24 cellular contexts compared by ENCODE assay signal in the genomic region with DNA sequence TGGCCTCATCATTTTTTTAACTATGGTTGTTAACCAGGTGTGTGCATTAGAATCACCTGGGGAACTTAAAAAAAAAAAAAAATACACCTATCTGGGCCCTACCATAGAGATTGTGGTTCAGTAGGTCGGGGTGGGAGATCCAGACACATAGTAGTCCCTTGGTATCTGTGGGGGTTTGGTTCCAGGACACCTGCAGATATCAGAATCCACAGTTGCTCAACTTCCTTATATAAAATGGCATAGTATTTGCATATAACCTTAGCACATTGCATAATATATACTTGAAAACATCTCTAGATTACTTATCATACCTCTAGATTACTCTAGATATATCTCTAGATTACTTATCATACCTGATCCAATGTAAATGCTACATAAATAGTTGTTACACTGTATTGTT. TPM values are rescaled to one million over a fixed set of nuclear protein-coding genes. Genes with fewer than 3 reads are reported as not detected.
A peak's percentile ranks its signal among the peaks of the same experiment; 100 is the strongest.
DNase-seq lines count a peak whose midpoint lies in the region; TF ChIP-seq lines count a peak whose summit lies in the region.
"Had no signal": no experiment of that assay in that cellular context is flagged by ENCODE, and none has a peak within 500 bp of the region (broad histone marks: within the 10 kb centered on the region; RNA-seq: fewer than 3 reads in every experiment).

No MANE protein-coding gene starts in this region.

- POLR2A ChIA-PET in RWPE1 (lab: Yijun Ruan, JAX; ENCODE audit: low non-redundant PET), result no interaction called here

- H2AK5ac ChIP-seq in mesenchymal stem cell (ENCODE audit: low read length, severe bottlenecking), result no peak overlapping the region

- WGBS in mesenchymal stem cell, result no CpG with 5 or more reads among the region's 1 CpG
- 43 to 56% methylated on average over 1 of the region's 1 CpG for WGBS in transverse colon (ENCODE audit: low coverage in 1 of 2), 2 donors

- H2BK120ac ChIP-seq in mesenchymal stem cell (ENCODE audit: low read depth, low read length), result no peak overlapping the region

- no peak overlapping the region for H3K4me2 ChIP-seq in mesenchymal stem cell (ENCODE audit: low read length, poor library complexity, severe bottlenecking)
- H3K4me2 ChIP-seq: smooth muscle cell had no signal

- H3K36me3 Mint-ChIP-seq in Calu3 (ENCODE audit: insufficient read depth, unreplicated experiment), result peaks cover 68% of the 10 kb centered on the region

- H3K23ac ChIP-seq in mesenchymal stem cell (ENCODE audit: low read length in 2 of 2), result no peak overlapping the region

- no peak for TF ChIP-seq EP300 in transverse colon (IDR thresholded peaks at IDR 0.05; ENCODE audit: low read depth)

- H3K27ac ChIP-seq in RWPE1 (peak overlapping the region; percentile 26), mesenchymal stem cell (ENCODE audit: low read length, poor library complexity, severe bottlenecking) (no peak overlapping the region), transverse colon (peak overlapping the region; percentile 61 to 79 (median 74))
- H3K27ac ChIP-seq: breast epithelium had no signal

- CTCF ChIA-PET in Calu3 (lab: Charles Lee) (no interaction called here), RWPE1 (lab: Yijun Ruan, JAX) (no interaction called here)

- H3K14ac ChIP-seq in mesenchymal stem cell (ENCODE audit: low read length in 2 of 2), result no peak overlapping the region

- BruUV-seq in Calu3 (replicated peaks; lab: Mats Ljungman, UMichigan), result no TSS peak

- H3K4me3 ChIP-seq in mesenchymal stem cell (ENCODE audit: insufficient read depth in 1 of 2, low read depth in 1 of 2, low read length in 2 of 2) (no peak overlapping the region), transverse colon (no peak overlapping the region)
- H3K4me3 ChIP-seq: breast epithelium, colonic mucosa, lung, smooth muscle cell had no signal

- H3K27ac Mint-ChIP-seq in Calu3 (ENCODE audit: unreplicated experiment), result peak overlapping the region; percentile 59

- no peaks in the 10 kb centered on the region for H3K9me3 Mint-ChIP-seq in Calu3 (ENCODE audit: low read depth, unreplicated experiment)
- H3K9me3 Mint-ChIP-seq: activated CD4-positive, alpha-beta T cell treated with anti-CD3 and anti-CD28 coated beads, Interleukin-2, amount 10 ng/mL, durations not matched to agents 24 days and 14 days; HFFc6; stimulated activated effector memory CD8-positive, alpha-beta T cell treated with anti-CD3 and anti-CD28 coated beads, Interleukin-12 subunit alpha, Interleukin-12 subunit beta, amount 100 ng/mL, for 72 hours had no signal

- H3K4me1 ChIP-seq in mesenchymal stem cell (ENCODE audit: control insufficient read depth, insufficient read depth, low read depth, low read length) (peaks cover 14% of the 10 kb centered on the region), transverse colon (peaks cover 29 to 90% (median 69%) of the 10 kb centered on the region in 4 donors)

- H3K27me3 ChIP-seq in mesenchymal stem cell (ENCODE audit: control insufficient read depth in 1 of 2, insufficient read depth in 1 of 2, low read length in 2 of 2) (no peaks in the 10 kb centered on the region), transverse colon (no peaks in the 10 kb centered on the region)
- H3K27me3 ChIP-seq: breast epithelium, colonic mucosa had no signal

- no peak overlapping the region for H4K91ac ChIP-seq in mesenchymal stem cell (ENCODE audit: low read length)

- peak overlapping the region; percentile 2 for H2BK5ac ChIP-seq in mesenchymal stem cell (ENCODE audit: low read depth, low read length, poor library complexity, severe bottlenecking)

- no peak overlapping the region for H3K9ac ChIP-seq in mesenchymal stem cell (ENCODE audit: low read length)

- H3K79me1 ChIP-seq in mesenchymal stem cell (replicated peaks; ENCODE audit: low read length, poor library complexity, severe bottlenecking), result no peaks in the 10 kb centered on the region

- peaks cover 69% of the 10 kb centered on the region for H3K4me1 Mint-ChIP-seq in Calu3 (ENCODE audit: low read depth, unreplicated experiment)

- H3K9me3 ChIP-seq in mesenchymal stem cell (ENCODE audit: control insufficient read depth, low read length) (no peaks in the 10 kb centered on the region), transverse colon (no peaks in the 10 kb centered on the region)
- H3K9me3 ChIP-seq: breast epithelium, colonic mucosa had no signal

- intact Hi-C loops in Calu3 (cut with micrococcal nuclease; ENCODE audit: unreplicated experiment), result no loop called here
- intact Hi-C loops in transverse colon (cut with DNase I; ENCODE audit: low total_unique reads), result no loop called here

- TF ChIP-seq POLR2A in transverse colon (IDR thresholded peaks at IDR 0.05), result no peak

- H3K4ac ChIP-seq in mesenchymal stem cell (ENCODE audit: low read depth in 1 of 2, low read length in 2 of 2), result no peak overlapping the region

- no peak for TF ChIP-seq CTCF in Calu3 (IDR thresholded peaks at IDR 0.05; ENCODE audit: unreplicated experiment)
- TF ChIP-seq CTCF in RWPE1 (conservative IDR thresholded peaks at IDR 0.05; ENCODE audit: low read depth), result no peak
- no peak for TF ChIP-seq CTCF in transverse colon (IDR thresholded peaks at IDR 0.05)

- no peak overlapping the region for H3K4me3 Mint-ChIP-seq in Calu3 (ENCODE audit: low read depth, unreplicated experiment)
- H3K4me3 Mint-ChIP-seq: activated CD8-positive, alpha-beta memory T cell treated with anti-CD3 and anti-CD28 coated beads, Interleukin-2, amount 10 ng/mL, durations not matched to agents 7 days and 5 days; HFFc6 had no signal

- H3K18ac ChIP-seq in mesenchymal stem cell (ENCODE audit: low read depth in 1 of 2, low read length in 2 of 2), result no peak overlapping the region

- H2AFZ ChIP-seq in mesenchymal stem cell (ENCODE audit: low read depth, low read length), result no peak overlapping the region

- no peak overlapping the region for H4K8ac ChIP-seq in mesenchymal stem cell (ENCODE audit: low read length)

- H3K36me3 ChIP-seq in mesenchymal stem cell (ENCODE audit: control insufficient read depth in 1 of 2, insufficient read depth in 2 of 2, low read depth in 1 of 2, low read length in 2 of 2) (peaks cover 7 to 48% of the 10 kb centered on the region in 2 experiments), transverse colon (peaks cover 0 to 15% (median 2%) of the 10 kb centered on the region in 4 donors)
- H3K36me3 ChIP-seq: breast epithelium had no signal

- DNase-seq in Calu3 (no peak), RWPE1 (ENCODE audit: low spot score) (no peak), mesenchymal stem cell (no peak), transverse colon (no peak)
- no peak for DNase-seq in activated effector memory CD4-positive, alpha-beta T cell treated with Interleukin-2 at 50 U/mL for 16 hours
- DNase-seq in stimulated activated CD4-positive, alpha-beta T cell treated with anti-CD3 and anti-CD28 coated beads, Interleukin-15, amount 100 ng/mL, for 24 hours, result no peak
- DNase-seq in stimulated activated CD4-positive, alpha-beta T cell treated with anti-CD3 and anti-CD28 coated beads, Interleukin-2, amount 100 ng/mL, for 48 hours, result no peak
- DNase-seq: activated CD4-positive, alpha-beta T cell treated with anti-CD3 and anti-CD28 coated beads, Interleukin-2, amount 10 ng/mL, durations not matched to agents 24 days and 14 days; activated CD8-positive, alpha-beta memory T cell treated with anti-CD3 and anti-CD28 coated beads, Interleukin-2, amount 10 ng/mL, durations not matched to agents 7 days and 5 days; activated naive CD4-positive, alpha-beta T cell treated with anti-CD3 and anti-CD28 coated beads, Interleukin-2, amount 50 U/mL, for 16 hours; amygdala; colonic mucosa; GDM1; HFFc6; KBM-7; kidney; MV-4-11; NCI-H2171 treated with DMSO at 0.1 percent for 48 hours; NCI-H524; T-helper 1 cell had no signal

- in situ Hi-C loops in transverse colon (cut with MboI; ENCODE audit: low pct_ligation_motif_present in 1 of 4, low pct_unique_long_range_greater_than_20kb in 1 of 4, low sequenced_read_pairs in 3 of 4), result no loop called here

- no peak overlapping the region for H2BK12ac ChIP-seq in mesenchymal stem cell (ENCODE audit: low read length in 2 of 2)

- H3K27me3 Mint-ChIP-seq in Calu3 (ENCODE audit: unreplicated experiment), result no peaks in the 10 kb centered on the region
- H3K27me3 Mint-ChIP-seq: activated CD4-positive, alpha-beta T cell treated with anti-CD3 and anti-CD28 coated beads, Interleukin-2, amount 10 ng/mL, durations not matched to agents 24 days and 14 days; activated CD8-positive, alpha-beta memory T cell treated with anti-CD3 and anti-CD28 coated beads, Interleukin-2, amount 10 ng/mL, durations not matched to agents 7 days and 5 days had no signal

- no peak overlapping the region for H2BK15ac ChIP-seq in mesenchymal stem cell (ENCODE audit: low read depth, poor library complexity, severe bottlenecking)

RNA-seq across cellular contexts. Expression of gene IQGAP1, which starts 5.0 kb away (rescaled TPM):
- 193 and 206 TPM in 2 replicates for total RNA-seq in Calu3 (2022)
- polyA plus RNA-seq in mesenchymal stem cell (2013, experiment 1 of 2), result 205 TPM
- polyA plus RNA-seq in mesenchymal stem cell (2013, experiment 2 of 2), result 197 TPM
- 100 to 1,000 TPM in 3 of 4 donors, 10 to 100 TPM in 1; 82.8 to 354 (median 282) TPM for total RNA-seq in transverse colon

RNA-seq across cellular contexts. Expression of gene ZNF774, which starts 41.0 kb away (rescaled TPM):
- total RNA-seq in Calu3 (2022) (6.2 and 10.4 TPM in 2 replicates), transverse colon (10 to 100 TPM in 2 of 4 donors, 1 to 10 TPM in 1, under 1 TPM in 1; 0.75 to 22.5 (median 10.2) TPM)
- polyA plus RNA-seq in mesenchymal stem cell (2013, experiment 1 of 2), result 0.66 TPM
- polyA plus RNA-seq in mesenchymal stem cell (2013, experiment 2 of 2), result 0.63 TPM
